14 cellular contexts compared by ENCODE assay signal in genomic region chr2:118668431-118669424, GRCh38.
DNase-seq lines count a peak whose midpoint lies in the region; ATAC-seq, FAIRE-seq and TF ChIP-seq lines count a peak whose summit lies in the region.
"Had no signal": no experiment of that assay in that cellular context is flagged by ENCODE, and none has a peak within 500 bp of the region (broad histone marks: within the 10 kb centered on the region; RNA-seq: fewer than 3 reads in every experiment).

No MANE protein-coding gene starts in this region.

- POLR2A ChIA-PET in BJ (lab: Charles Lee) = interaction anchor here (0.7 kb wide), 1 partner anchor 422 kb away, joined by 3 read pairs; no protein-coding TSS in a partner anchor

- no peak overlapping the region for H3K23ac ChIP-seq in neuronal stem cell (ENCODE audit: low read depth, low read length, poor library complexity)

- H3K27ac Mint-ChIP-seq in immature natural killer cell = no peak overlapping the region
- H3K27ac Mint-ChIP-seq: activated CD4-positive, alpha-beta memory T cell treated with anti-CD3 and anti-CD28 coated beads for 36 hours; stimulated activated naive CD8-positive, alpha-beta T cell treated with anti-CD3 and anti-CD28 coated beads, Interleukin-15, Interleukin-2, amounts not matched to agents 100 ng/mL and 50 ng/mL, for 24 hours had no signal

- FAIRE-seq in GM19239 (lab: Jason Lieb, UNC) = no peak
- FAIRE-seq: small intestine had no signal

- H4K91ac ChIP-seq in neuronal stem cell (ENCODE audit: low read depth, low read length, poor library complexity) = no peak overlapping the region

- H3K4ac ChIP-seq in neuronal stem cell (ENCODE audit: low read length) = no peak overlapping the region

- intact Hi-C loops in esophagus muscularis mucosa (cut with DNase I) = no loop called here

- no peak overlapping the region for H3K4me2 ChIP-seq in neuronal stem cell (ENCODE audit: insufficient read depth, low read length, poor library complexity, severe bottlenecking)

- H3K4me1 ChIP-seq in esophagus muscularis mucosa (peaks cover 0 to 29% (median 16%) of the 10 kb centered on the region in 4 donors), neuronal stem cell (ENCODE audit: control insufficient read depth in 2 of 2, insufficient read depth in 1 of 2, low read depth in 1 of 2, low read length in 2 of 2) (peaks cover 6 to 9% of the 10 kb centered on the region in 2 donors)

- 60% methylated on average over 9 of the region's 9 CpGs for WGBS in esophagus muscularis mucosa
- whole genome bisulfite sequencing in neuronal stem cell (ENCODE audit: extremely low coverage in 2 of 2, insufficient read length in 2 of 2, insufficient replicate concordance in 1 of 2), 2 donors = no CpG with 5 or more reads among the region's 9 CpGs

- no peak overlapping the region for H2BK15ac ChIP-seq in neuronal stem cell (ENCODE audit: low read length)

- no peaks in the 10 kb centered on the region for H3K36me3 ChIP-seq in BJ (ENCODE audit: control insufficient read depth, insufficient read depth, low read length)
- no peaks in the 10 kb centered on the region for H3K36me3 ChIP-seq in esophagus muscularis mucosa
- H3K36me3 ChIP-seq in neuronal stem cell (replicated peaks in 1 of 2; ENCODE audit: control insufficient read depth in 2 of 2, insufficient read depth in 2 of 2, low read length in 2 of 2) = no peaks in the 10 kb centered on the region

- no peak overlapping the region for H3K9ac ChIP-seq in neuronal stem cell (ENCODE audit: low read depth, low read length, poor library complexity)

- H3K4me3 Mint-ChIP-seq in immature natural killer cell = no peak overlapping the region
- H3K4me3 Mint-ChIP-seq: activated CD4-positive, alpha-beta memory T cell treated with anti-CD3 and anti-CD28 coated beads for 36 hours; brain; stimulated activated naive CD8-positive, alpha-beta T cell treated with anti-CD3 and anti-CD28 coated beads, Interleukin-15, Interleukin-2, amounts not matched to agents 100 ng/mL and 50 ng/mL, for 24 hours had no signal

- peak overlapping the region; percentile 46 for H3K18ac ChIP-seq in neuronal stem cell (ENCODE audit: low read length)

- no peak overlapping the region for H2AK5ac ChIP-seq in neuronal stem cell (ENCODE audit: low read depth, low read length)

- H2BK12ac ChIP-seq in neuronal stem cell (ENCODE audit: low read length) = no peak overlapping the region

- no peak for TF ChIP-seq EP300 in esophagus muscularis mucosa (IDR thresholded peaks at IDR 0.05)

- H3K36me3 Mint-ChIP-seq in immature natural killer cell = no peaks in the 10 kb centered on the region
- H3K36me3 Mint-ChIP-seq: activated CD4-positive, alpha-beta memory T cell treated with anti-CD3 and anti-CD28 coated beads for 36 hours; brain had no signal

- no peak for TF ChIP-seq POLR2A in esophagus muscularis mucosa (IDR thresholded peaks at IDR 0.05; ENCODE audit: low read depth)

- H3K9me3 ChIP-seq in esophagus muscularis mucosa (no peaks in the 10 kb centered on the region), neuronal stem cell (replicated peaks in 1 of 2; ENCODE audit: control insufficient read depth in 2 of 2, insufficient read depth in 1 of 2, low read depth in 1 of 2, low read length in 2 of 2) (no peaks in the 10 kb centered on the region)

- no peak overlapping the region for H2BK120ac ChIP-seq in neuronal stem cell (ENCODE audit: low read depth, low read length)

- TF ChIP-seq CTCF in BJ (IDR thresholded peaks at IDR 0.05; ENCODE audit: insufficient read depth, low read depth, low read length) (no peak), esophagus muscularis mucosa (IDR thresholded peaks at IDR 0.05) (no peak)

- no peak for ATAC-seq in activated CD4-positive, CD25-positive, alpha-beta regulatory T cell treated with anti-CD3 and anti-CD28 coated beads, Interleukin-2, amount 50 U/mL, for 24 hours
- ATAC-seq: Right ventricle myocardium inferior had no signal

- H3K27me3 Mint-ChIP-seq in immature natural killer cell (ENCODE audit: low read depth in 3 of 3) = peaks cover 2 to 8% (median 5%) of the 10 kb centered on the region in 3 donors

- CTCF ChIA-PET in BJ (lab: Yijun Ruan, JAX) = no interaction called here

- peak overlapping the region; percentile 79 for H2AFZ ChIP-seq in neuronal stem cell (ENCODE audit: low read length)

- H3K27me3 ChIP-seq in BJ (ENCODE audit: control insufficient read depth, insufficient read depth, low read length) = no peaks in the 10 kb centered on the region
- H3K27me3 ChIP-seq in esophagus muscularis mucosa = no peaks in the 10 kb centered on the region
- no peaks in the 10 kb centered on the region for H3K27me3 ChIP-seq in neuronal stem cell (ENCODE audit: control insufficient read depth in 3 of 3, insufficient read depth in 3 of 3, low read depth in 1 of 3, low read length in 3 of 3)

- H4K8ac ChIP-seq in neuronal stem cell (ENCODE audit: low read depth, low read length) = no peak overlapping the region

- no peak overlapping the region for H2BK5ac ChIP-seq in neuronal stem cell (ENCODE audit: low read length)

- peaks cover 0 to 3% (median 0%) of the 10 kb centered on the region in 6 donors for H3K9me3 Mint-ChIP-seq in immature natural killer cell
- H3K9me3 Mint-ChIP-seq: activated CD4-positive, alpha-beta memory T cell treated with anti-CD3 and anti-CD28 coated beads for 36 hours; stimulated activated naive CD8-positive, alpha-beta T cell treated with anti-CD3 and anti-CD28 coated beads, Interleukin-15, Interleukin-2, amounts not matched to agents 100 ng/mL and 50 ng/mL, for 24 hours had no signal

- H3K4me3 ChIP-seq in BJ (ENCODE audit: low read depth, low read length) (no peak overlapping the region), esophagus muscularis mucosa (no peak overlapping the region), neuronal stem cell (ENCODE audit: low read length in 2 of 2) (no peak overlapping the region)

- H3K14ac ChIP-seq in neuronal stem cell (ENCODE audit: low read length) = no peak overlapping the region

- peak; percentile 95 for DNase-seq in BJ (ENCODE audit: low read depth)
- DNase-seq in NCI-H460 (ENCODE audit: extremely low read depth, low read depth) = peak; percentile 50
- peak; percentile 80 for DNase-seq in esophagus muscularis mucosa (ENCODE audit: extremely low spot score)
- peak; percentile 36 for DNase-seq in neuronal stem cell (ENCODE audit: low spot score)
- no peak for DNase-seq in DMS 273 treated with DMSO at 0.1 percent for 48 hours (lab: John Stamatoyannopoulos, UW)
- no peak for DNase-seq in GM19239 (ENCODE audit: insufficient read length, low spot score)
- no peak for DNase-seq in immature natural killer cell
- DNase-seq: activated CD4-positive, alpha-beta memory T cell treated with anti-CD3 and anti-CD28 coated beads for 36 hours; NCI-H1092; small intestine had no signal

- no peaks in the 10 kb centered on the region for H3K79me1 ChIP-seq in neuronal stem cell (ENCODE audit: low read depth, low read length)

- no peaks in the 10 kb centered on the region for H3K4me1 Mint-ChIP-seq in immature natural killer cell

- H3K27ac ChIP-seq in esophagus muscularis mucosa (replicated peaks in 1 of 4) (peak overlapping the region in 2 of 4 donors; percentile 22 to 27), neuronal stem cell (replicated peaks; ENCODE audit: low read length) (peak overlapping the region; percentile 52)

Comparison
In these comparisons a context has a peak if more than half of its experiments do, and no peak if none do; other contexts are left out.
1. DNase-seq: peak in BJ (single experiment), NCI-H460 (single experiment), esophagus muscularis mucosa (single experiment) and neuronal stem cell (single experiment); none in DMS 273 treated with DMSO at 0.1 percent for 48 hours (single experiment), GM19239 (single experiment) and immature natural killer cell (0 of 3).